In genomic region chr7:72391821-72392377, GRCh38 we compare ENCODE assay signal across 28 cellular contexts.
"Had no signal": no experiment of that assay in that cellular context is flagged by ENCODE, and none has a peak within 500 bp of the region (broad histone marks: within the 10 kb centered on the region; RNA-seq: fewer than 3 reads in every experiment).

No MANE protein-coding gene starts in this region.

- ATAC-seq: activated CD4-positive, alpha-beta T cell treated with anti-CD3 and anti-CD28 coated beads for 36 hours; activated CD8-positive, alpha-beta memory T cell treated with anti-CD3 and anti-CD28 coated beads, Interleukin-2, amount 10 ng/mL, durations not matched to agents 7 days and 5 days; activated CD8-positive, alpha-beta T cell treated with anti-CD3 and anti-CD28 coated beads, Interleukin-2, amount 10 ng/mL, durations not matched to agents 7 days and 5 days; activated naive CD8-positive, alpha-beta T cell treated with anti-CD3 and anti-CD28 coated beads, Interleukin-2, amount 50 U/mL, for 24 hours; body of pancreas; effector memory CD8-positive, alpha-beta T cell; gastroesophageal sphincter had no signal

- DNase-seq: activated CD4-positive, alpha-beta memory T cell treated with anti-CD3 and anti-CD28 coated beads for 36 hours; activated CD4-positive, alpha-beta T cell treated with anti-CD3 and anti-CD28 coated beads for 36 hours; activated CD4-positive, alpha-beta T cell treated with anti-CD3 and anti-CD28 coated beads, Interleukin-2, amount 10 ng/mL, durations not matched to agents 24 days and 14 days; activated CD4-positive, CD25-positive, alpha-beta regulatory T cell; activated CD4-positive, CD25-positive, alpha-beta regulatory T cell treated with anti-CD3 and anti-CD28 coated beads, Interleukin-2, amount 50 U/mL, for 72 hours; activated CD8-positive, alpha-beta memory T cell treated with anti-CD3 and anti-CD28 coated beads, Interleukin-2, amount 10 ng/mL, durations not matched to agents 7 days and 5 days; activated CD8-positive, alpha-beta memory T cell treated with anti-CD3 and anti-CD28 coated beads, Interleukin-2, amount 50 U/mL, for 4 hours; activated CD8-positive, alpha-beta T cell treated with anti-CD3 and anti-CD28 coated beads, Interleukin-2, amount 10 ng/mL, durations not matched to agents 7 days and 5 days; activated effector memory CD4-positive, alpha-beta T cell treated with anti-CD3 and anti-CD28 coated beads, Interleukin-2, amount 50 U/mL, for 16 hours; activated naive CD4-positive, alpha-beta T cell treated with anti-CD3 and anti-CD28 coated beads for 36 hours; activated naive CD8-positive, alpha-beta T cell treated with anti-CD3 and anti-CD28 coated beads for 36 hours; activated naive CD8-positive, alpha-beta T cell treated with anti-CD3 and anti-CD28 coated beads, Interleukin-2, amount 50 U/mL, for 24 hours; activated T-cell treated with anti-CD3 and anti-CD28 coated beads, Interleukin-2, amount 50 U/mL, for 1 hour; activated T-cell treated with anti-CD3 and anti-CD28 coated beads, Interleukin-2, amount 50 U/mL, for 48 hours; adrenal gland; amygdala; aorta; body of pancreas; cortex of kidney; dermis blood vessel endothelial cell; effector CD4-positive, alpha-beta T cell; effector memory CD8-positive, alpha-beta T cell; erythroblast; esophagus squamous epithelium; foreskin melanocyte; head of caudate nucleus; T-helper 2 cell had no signal
